In the genomic region with DNA sequence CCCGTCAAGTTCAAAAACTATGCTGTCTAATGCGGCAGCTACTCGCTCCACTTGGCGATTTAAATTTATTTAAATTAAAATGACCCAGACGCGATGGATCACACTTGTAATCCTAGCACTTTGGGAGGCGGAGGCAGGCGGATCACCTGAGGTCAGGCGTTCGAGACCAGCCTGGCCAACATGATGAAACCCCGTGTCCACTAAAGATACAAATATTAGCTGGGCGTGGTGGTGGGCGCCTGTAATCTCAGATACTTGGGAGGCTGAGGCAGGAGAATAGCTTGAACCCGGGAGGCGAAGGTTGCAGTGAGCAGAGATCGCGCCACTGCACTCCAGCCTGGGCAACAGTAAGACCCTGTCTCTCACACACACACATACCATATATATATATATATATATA, we compare ENCODE assay signal across 12 cellular contexts. TPM values are rescaled to one million over a fixed set of nuclear protein-coding genes. Genes with fewer than 3 reads are reported as not detected.
DNase-seq lines count a peak whose midpoint lies in the region; ATAC-seq and TF ChIP-seq lines count a peak whose summit lies in the region.
"Not testable (repeated sequence)": the region's sequence is repeated elsewhere in the genome, so short reads cannot be mapped to it uniquely, and the experiment has no call there.
"Had no signal": no experiment of that assay in that cellular context is flagged by ENCODE, and none has a peak within 500 bp of the region (broad histone marks: within the 10 kb centered on the region; RNA-seq: fewer than 3 reads in every experiment).

No MANE protein-coding gene starts in this region.

- H3K79me2 ChIP-seq in ACC112 (ENCODE audit: control insufficient read depth, insufficient read depth, low read length, unreplicated experiment) (peaks cover 20% of the 10 kb centered on the region), GM23338 (replicated peaks; ENCODE audit: insufficient read depth) (peaks cover 24% of the 10 kb centered on the region), OCI-LY3 (ENCODE audit: low read length) (peaks cover 24% of the 10 kb centered on the region), fibroblast of lung (ENCODE audit: control insufficient read depth, insufficient read depth, low read length) (peaks cover 16% of the 10 kb centered on the region)

- intact Hi-C loops in lower lobe of right lung (cut with DNase I), result not testable (repeated sequence)
- intact Hi-C loops in gastrocnemius medialis (cut with DNase I; ENCODE audit: low total_unique reads), result loop anchor here (5.0 kb wide), 1 partner anchor 199 kb away; the partner anchor contains the start of gene EVA1C

- not testable (repeated sequence) for H3K27me3 Mint-ChIP-seq in GM23338 (ENCODE audit: insufficient read depth, low read depth, poor library complexity); activated CD4-positive, alpha-beta memory T cell treated with anti-CD3 and anti-CD28 coated beads, Interleukin-2, amount 10 ng/mL, durations not matched to agents 7 days and 5 days

- H3F3A ChIP-seq in GM23338 (replicated peaks; ENCODE audit: low read depth), result peaks cover 14% of the 10 kb centered on the region

- in situ Hi-C loops in brain microvascular endothelial cell (cut with HindIII; ENCODE audit: low pct_ligation_motif_present, low sequenced_read_pairs); gastrocnemius medialis (cut with MboI; ENCODE audit: low sequenced_read_pairs in 4 of 4): not testable (repeated sequence)

- not testable (repeated sequence) for H3K36me3 ChIP-seq in ACC112 (ENCODE audit: insufficient read depth, low read length); OCI-LY3 (replicated peaks; ENCODE audit: low read depth, low read length); brain microvascular endothelial cell (replicated peaks); fibroblast of lung (ENCODE audit: control insufficient read depth, insufficient read depth, low read length)
- H3K36me3 ChIP-seq in GM23338 (ENCODE audit: insufficient read depth), result peaks cover 20% of the 10 kb centered on the region; the same call in 1 of the 2 replicates
- peaks cover 39% of the 10 kb centered on the region for H3K36me3 ChIP-seq in lower lobe of right lung
- peaks cover 0 to 38% of the 10 kb centered on the region in 2 donors for H3K36me3 ChIP-seq in gastrocnemius medialis

- H3K4me2 ChIP-seq in GM23338, result peak overlapping the region; percentile 98
- H3K4me2 ChIP-seq in OCI-LY3 (ENCODE audit: low read length), result peak overlapping the region; percentile 43
- peak overlapping the region; percentile 66 for H3K4me2 ChIP-seq in fibroblast of lung (ENCODE audit: extremely low read depth, insufficient read depth, low read length)

- not testable (repeated sequence) for H3K9me3 ChIP-seq in OCI-LY3 (ENCODE audit: insufficient read depth, low read length); fibroblast of lung (ENCODE audit: control insufficient read depth, insufficient read depth, low read depth, low read length); lower lobe of right lung; gastrocnemius medialis

- not testable (repeated sequence) for H3K27me3 ChIP-seq in ACC112 (ENCODE audit: insufficient read depth, low read length); GM23338 (ENCODE audit: insufficient read depth); OCI-LY3 (ENCODE audit: low read depth, low read length); brain microvascular endothelial cell (replicated peaks); fibroblast of lung (ENCODE audit: control insufficient read depth, insufficient read depth, low read length); lower lobe of right lung (ENCODE audit: low read depth); gastrocnemius medialis

- CTCF ChIA-PET in activated CD4-positive, alpha-beta memory T cell treated with anti-CD3 and anti-CD28 coated beads, Interleukin-2, amount 10 ng/mL, durations not matched to agents 7 days and 5 days (lab: Charles Lee), result interaction anchor here (1.3 to 3.0 kb wide), 4 partner anchors 9 to 219 kb away, joined by 3 to 24 read pairs (median 5); no protein-coding TSS in a partner anchor

- H3K4me3 ChIP-seq in ACC112 (ENCODE audit: low read depth, low read length) (peak overlapping the region; percentile 65), GM23338 (peak overlapping the region; percentile 92), OCI-LY3 (ENCODE audit: low read length) (peak overlapping the region; percentile 79; the same call in 1 of the 2 replicates), brain microvascular endothelial cell (ENCODE audit: low read depth, low read length) (peak overlapping the region; percentile 92), fibroblast of lung (replicated peaks in 1 of 4; ENCODE audit: control extremely low read depth in 1 of 4, insufficient read depth in 1 of 4, low read depth in 3 of 4, low read length in 4 of 4) (peak overlapping the region in 3 of 4 experiments; percentile 30 to 94 (median 86)), lower lobe of right lung (peak overlapping the region; percentile 98), gastrocnemius medialis (peak overlapping the region; percentile 70 to 100 (median 90))

- H3K9ac ChIP-seq in OCI-LY3 (ENCODE audit: low read length); fibroblast of lung (ENCODE audit: insufficient read depth, low read length): not testable (repeated sequence)

- TF ChIP-seq CTCF in GM23338 (conservative IDR thresholded peaks at IDR 0.05; ENCODE audit: low read depth in 2 of 2); OCI-LY3 (IDR thresholded peaks at IDR 0.05; ENCODE audit: low read depth, low read length); brain microvascular endothelial cell (IDR thresholded peaks at IDR 0.05; ENCODE audit: low read depth, low read length, missing control alignments); fibroblast of lung (conservative IDR thresholded peaks at IDR 0.05 in 1 of 2, IDR thresholded peaks at IDR 0.05 in 1 of 2; ENCODE audit: low read depth in 1 of 2, low read length in 2 of 2); lower lobe of right lung (IDR thresholded peaks at IDR 0.05); gastrocnemius medialis (IDR thresholded peaks at IDR 0.05 in 4 of 5, conservative IDR thresholded peaks at IDR 0.05 in 1 of 5): not testable (repeated sequence)

- not testable (repeated sequence) for H3K9me3 Mint-ChIP-seq in GM23338; activated CD4-positive, alpha-beta memory T cell treated with anti-CD3 and anti-CD28 coated beads, Interleukin-2, amount 10 ng/mL, durations not matched to agents 7 days and 5 days

- H4K20me1 ChIP-seq in GM23338 (replicated peaks; ENCODE audit: insufficient read depth); OCI-LY3 (ENCODE audit: insufficient read depth, low read length); fibroblast of lung (ENCODE audit: control insufficient read depth, extremely low read depth, insufficient read depth, low read length): not testable (repeated sequence)

- not testable (repeated sequence) for TF ChIP-seq POLR2A in gastrocnemius medialis (IDR thresholded peaks at IDR 0.05)

- not testable (repeated sequence) for H3K27ac ChIP-seq in ACC112 (ENCODE audit: low read depth, low read length); GM23338 (ENCODE audit: low read depth); OCI-LY3 (ENCODE audit: low read length); brain microvascular endothelial cell; fibroblast of lung (ENCODE audit: insufficient read depth, low read length); lower lobe of right lung
- H3K27ac ChIP-seq in gastrocnemius medialis, result peak overlapping the region in 1 of 4 donors; percentile 83

- POLR2A ChIA-PET in activated CD4-positive, alpha-beta memory T cell treated with anti-CD3 and anti-CD28 coated beads, Interleukin-2, amount 10 ng/mL, durations not matched to agents 7 days and 5 days (lab: Charles Lee), result interaction anchor here (1.7 to 2.4 kb wide), 3 partner anchors 9 to 199 kb away, joined by 4 to 22 read pairs (median 9); partner anchors contain the start of genes EVA1C and PAXBP1

- H3K36me3 Mint-ChIP-seq in GM23338 (ENCODE audit: low read depth), result peaks cover 36% of the 10 kb centered on the region
- H3K36me3 Mint-ChIP-seq in activated CD4-positive, alpha-beta memory T cell treated with anti-CD3 and anti-CD28 coated beads, Interleukin-2, amount 10 ng/mL, durations not matched to agents 7 days and 5 days (ENCODE audit: low read depth), result peaks cover 22% of the 10 kb centered on the region

- H3K4me1 Mint-ChIP-seq in GM23338, result peaks cover 10% of the 10 kb centered on the region
- H3K4me1 Mint-ChIP-seq in activated CD4-positive, alpha-beta memory T cell treated with anti-CD3 and anti-CD28 coated beads, Interleukin-2, amount 10 ng/mL, durations not matched to agents 7 days and 5 days, result peaks cover 27% of the 10 kb centered on the region

- peak overlapping the region; percentile 73 for H3K4me3 Mint-ChIP-seq in GM23338
- peak overlapping the region; percentile 43 for H3K4me3 Mint-ChIP-seq in activated CD4-positive, alpha-beta memory T cell treated with anti-CD3 and anti-CD28 coated beads, Interleukin-2, amount 10 ng/mL, durations not matched to agents 7 days and 5 days

- not testable (repeated sequence) for H3K9me2 ChIP-seq in GM23338 (ENCODE audit: insufficient read depth)

- not testable (repeated sequence) for H3K27ac Mint-ChIP-seq in GM23338; activated CD4-positive, alpha-beta memory T cell treated with anti-CD3 and anti-CD28 coated beads, Interleukin-2, amount 10 ng/mL, durations not matched to agents 7 days and 5 days

- H3K4me1 ChIP-seq in ACC112 (ENCODE audit: control insufficient read depth, insufficient read depth, low read length, unreplicated experiment); OCI-LY3 (ENCODE audit: low read length); fibroblast of lung (ENCODE audit: control insufficient read depth, extremely low read depth, insufficient read depth, low read length): not testable (repeated sequence)
- peaks cover 20% of the 10 kb centered on the region for H3K4me1 ChIP-seq in GM23338 (ENCODE audit: insufficient read depth)
- H3K4me1 ChIP-seq in lower lobe of right lung, result peaks cover 27% of the 10 kb centered on the region
- peaks cover 6 to 15% of the 10 kb centered on the region in 2 donors for H3K4me1 ChIP-seq in gastrocnemius medialis

- not testable (repeated sequence) for DNase-seq in GM23338 (ENCODE audit: low spot score); activated CD4-positive, alpha-beta memory T cell treated with anti-CD3 and anti-CD28 coated beads, Interleukin-2, amount 10 ng/mL, durations not matched to agents 7 days and 5 days; brain microvascular endothelial cell; fibroblast of lung (ENCODE audit: low read depth in 2 of 2); lower lobe of right lung; gastrocnemius medialis

- H2AFZ ChIP-seq in ACC112 (ENCODE audit: low read length, unreplicated experiment); GM23338; OCI-LY3 (ENCODE audit: low read depth, low read length); fibroblast of lung (ENCODE audit: low read length): not testable (repeated sequence)

- ATAC-seq in GM23338, lower lobe of right lung, gastrocnemius medialis: not testable (repeated sequence)

RNA-seq across cellular contexts. Expression of gene CFAP298, which starts 1.2 kb away (rescaled TPM):
- 37.8 and 46.6 TPM in 2 replicates for total RNA-seq in GM23338 (2014; rRNA removed; shearing (Covaris generic))
- polyA plus RNA-seq in GM23338 (2016; fragmentation: Nextera tagmentation; extraction: Ambion mirVana) (152 and 157 TPM in 2 replicates), fibroblast of lung (20.9 and 26.6 TPM in 2 replicates)
- total RNA-seq in activated CD4-positive, alpha-beta memory T cell treated with anti-CD3 and anti-CD28 coated beads, Interleukin-2, amount 10 ng/mL, durations not matched to agents 7 days and 5 days, result 10 to 100 TPM; 34.0 to 34.7 TPM
- total RNA-seq in fibroblast of lung (18.2 and 18.7 TPM in 2 replicates), lower lobe of right lung (35.7 TPM), gastrocnemius medialis (10 to 100 TPM; 21.4 to 45.6 (median 38.2) TPM)
- 19.0 and 29.2 TPM in 2 replicates for polyA plus RNA-seq in fibroblast of lung (2012)
- polyA minus RNA-seq in fibroblast of lung (ENCODE audit: low replicate concordance), result 0.82 and 1.1 TPM in 2 replicates

RNA-seq across cellular contexts. Expression of gene TCP10L, which starts 25.6 kb away (rescaled TPM):
- total RNA-seq in GM23338 (2014; rRNA removed; shearing (Covaris generic)), result 0.10 and 0.12 TPM in 2 replicates
- 0.65 and 1.5 TPM in 2 replicates for polyA plus RNA-seq in GM23338 (2016; fragmentation: Nextera tagmentation; extraction: Ambion mirVana)
- total RNA-seq in activated CD4-positive, alpha-beta memory T cell treated with anti-CD3 and anti-CD28 coated beads, Interleukin-2, amount 10 ng/mL, durations not matched to agents 7 days and 5 days, result under 1 TPM; 0.53 to 0.95 TPM
- 0.51 and 0.83 TPM in 2 replicates for total RNA-seq in fibroblast of lung
- 0.24 TPM in 1 of 2 replicates, not detected in the other for polyA plus RNA-seq in fibroblast of lung
- 0.33 TPM in 1 of 2 replicates, not detected in the other for polyA plus RNA-seq in fibroblast of lung (2012)
- not detected in 2 replicates for polyA minus RNA-seq in fibroblast of lung (ENCODE audit: low replicate concordance)
- 0.71 TPM for total RNA-seq in lower lobe of right lung
- total RNA-seq in gastrocnemius medialis, result under 1 TPM; 0.19 to 0.36 (median 0.33) TPM
- total RNA-seq: A172, H7, LHCN-M2, skeletal muscle tissue had no signal

Comparison
In these comparisons a context has a peak if more than half of its experiments do, and no peak if none do; other contexts are left out.
1. H3K4me2 ChIP-seq: peak in every context shown above with its lines; median percentile 98 in GM23338; 66 in fibroblast of lung; 43 in OCI-LY3.